Comparison of ENCODE assay signal across 15 cellular contexts in genomic region chr2:9877026-9877425, GRCh38. TPM values are rescaled to one million over a fixed set of nuclear protein-coding genes. Genes with fewer than 3 reads are reported as not detected.
DNase-seq lines count a peak whose midpoint lies in the region; TF ChIP-seq lines count a peak whose summit lies in the region.
"Had no signal": no experiment of that assay in that cellular context is flagged by ENCODE, and none has a peak within 500 bp of the region (broad histone marks: within the 10 kb centered on the region; RNA-seq: fewer than 3 reads in every experiment).

No MANE protein-coding gene starts in this region.

- dilution Hi-C loops in mammary epithelial cell (cut with HindIII; ENCODE audit: low sequenced_read_pairs), result no loop called here

- peaks cover 62% of the 10 kb centered on the region for H3K36me3 Mint-ChIP-seq in MCF 10A (ENCODE audit: insufficient read depth, unreplicated experiment)
- peaks cover 36% of the 10 kb centered on the region for H3K36me3 Mint-ChIP-seq in neural progenitor cell
- peaks cover 40% of the 10 kb centered on the region for H3K36me3 Mint-ChIP-seq in activated CD4-positive, alpha-beta memory T cell treated with anti-CD3 and anti-CD28 coated beads for 36 hours
- peaks cover 36% of the 10 kb centered on the region for H3K36me3 Mint-ChIP-seq in osteocyte (ENCODE audit: unreplicated experiment)

- H4K20me1 ChIP-seq in mammary epithelial cell (ENCODE audit: insufficient read depth, low read length), result no peaks in the 10 kb centered on the region
- no peaks in the 10 kb centered on the region for H4K20me1 ChIP-seq in neural progenitor cell (ENCODE audit: low read depth)

- H3K27ac Mint-ChIP-seq in MCF 10A (ENCODE audit: low read depth, unreplicated experiment) (no peak overlapping the region), neural progenitor cell (no peak overlapping the region), osteocyte (ENCODE audit: unreplicated experiment) (no peak overlapping the region)
- H3K27ac Mint-ChIP-seq in activated CD4-positive, alpha-beta memory T cell treated with anti-CD3 and anti-CD28 coated beads for 36 hours, result no peak overlapping the region
- H3K27ac Mint-ChIP-seq: CD4-positive, alpha-beta T cell had no signal

- H3K4me1 ChIP-seq in mammary epithelial cell (ENCODE audit: insufficient read depth, low read length) (no peaks in the 10 kb centered on the region), neural progenitor cell (peaks cover 17% of the 10 kb centered on the region)
- H3K4me1 ChIP-seq: A549, Caco-2 had no signal

- POLR2A ChIA-PET in MCF 10A (lab: Yijun Ruan, JAX), result no interaction called here
- POLR2A ChIA-PET in activated CD4-positive, alpha-beta memory T cell treated with anti-CD3 and anti-CD28 coated beads for 36 hours (lab: Charles Lee), result no interaction called here

- H3K27ac ChIP-seq in mammary epithelial cell (ENCODE audit: insufficient read depth, low read depth, low read length) (no peak overlapping the region), neural progenitor cell (peak overlapping the region; percentile 33)
- H3K27ac ChIP-seq: 22Rv1, A549, C4-2B, GM23248 had no signal

- H3K9me3 ChIP-seq in mammary epithelial cell (replicated peaks; ENCODE audit: insufficient read depth, low read length) (no peaks in the 10 kb centered on the region), neural progenitor cell (ENCODE audit: low read depth) (no peaks in the 10 kb centered on the region)
- H3K9me3 ChIP-seq: A549, Caco-2 had no signal

- H3K4me1 Mint-ChIP-seq in MCF 10A (ENCODE audit: insufficient read depth, unreplicated experiment), result no peaks in the 10 kb centered on the region
- peaks cover 4% of the 10 kb centered on the region for H3K4me1 Mint-ChIP-seq in neural progenitor cell
- H3K4me1 Mint-ChIP-seq in activated CD4-positive, alpha-beta memory T cell treated with anti-CD3 and anti-CD28 coated beads for 36 hours (ENCODE audit: low read depth), result no peaks in the 10 kb centered on the region
- H3K4me1 Mint-ChIP-seq in osteocyte (ENCODE audit: unreplicated experiment), result no peaks in the 10 kb centered on the region

- H3K9me3 Mint-ChIP-seq in MCF 10A (ENCODE audit: unreplicated experiment) (no peaks in the 10 kb centered on the region), neural progenitor cell (no peaks in the 10 kb centered on the region), osteocyte (ENCODE audit: unreplicated experiment) (no peaks in the 10 kb centered on the region)
- H3K9me3 Mint-ChIP-seq in activated CD4-positive, alpha-beta memory T cell treated with anti-CD3 and anti-CD28 coated beads for 36 hours, result no peaks in the 10 kb centered on the region
- H3K9me3 Mint-ChIP-seq: CD4-positive, alpha-beta T cell had no signal

- no peaks in the 10 kb centered on the region for H3K27me3 ChIP-seq in mammary epithelial cell (ENCODE audit: insufficient read depth, low read length)
- H3K27me3 ChIP-seq in neural progenitor cell, result no peaks in the 10 kb centered on the region

- H3K4me2 ChIP-seq in mammary epithelial cell (ENCODE audit: insufficient read depth, low read depth, low read length) (no peak overlapping the region), neural progenitor cell (peak overlapping the region; percentile 60)
- H3K4me2 ChIP-seq: A549 had no signal

- CTCF ChIA-PET in mammary epithelial cell (lab: Charles Lee; ENCODE audit: low non-redundant PET) (interaction anchor here (0.7 kb wide), 1 partner anchor 631 kb away, joined by 3 read pairs; no protein-coding TSS in a partner anchor), MCF 10A (lab: Yijun Ruan, JAX) (interaction anchor here (0.6 to 1.4 kb wide), 5 partner anchors 37 to 338 kb away, joined by 3 to 7 read pairs (median 3); no protein-coding TSS in a partner anchor)
- CTCF ChIA-PET in activated CD4-positive, alpha-beta memory T cell treated with anti-CD3 and anti-CD28 coated beads for 36 hours (lab: Charles Lee), result interaction anchor here (0.6 to 0.7 kb wide), 2 partner anchors 36 to 64 kb away, joined by 3 read pairs; no protein-coding TSS in a partner anchor

- no peak overlapping the region for H3K4me3 ChIP-seq in mammary epithelial cell (replicated peaks in 1 of 3; ENCODE audit: insufficient read depth in 1 of 3, low read depth in 2 of 3, low read length in 3 of 3)
- H3K4me3 ChIP-seq in epithelial cell of esophagus (ENCODE audit: low read length), result no peak overlapping the region
- no peak overlapping the region for H3K4me3 ChIP-seq in neural progenitor cell
- H3K4me3 ChIP-seq: A549, GM23248 had no signal

- H3K36me3 ChIP-seq in mammary epithelial cell (ENCODE audit: insufficient read depth, low read length) (no peaks in the 10 kb centered on the region), neural progenitor cell (peaks cover 3% of the 10 kb centered on the region)

- intact Hi-C loops in mammary epithelial cell (cut with micrococcal nuclease) (no loop called here), MCF 10A (cut with micrococcal nuclease) (no loop called here)
- intact Hi-C loops in activated CD4-positive, alpha-beta memory T cell treated with anti-CD3 and anti-CD28 coated beads for 36 hours (cut with micrococcal nuclease), result no loop called here

- 59% methylated on average over 2 of the region's 2 CpGs for WGBS in mammary epithelial cell (ENCODE audit: low coverage, missing lambda C conversion rate)

- H3K27me3 Mint-ChIP-seq in MCF 10A (ENCODE audit: insufficient read depth, unreplicated experiment) (no peaks in the 10 kb centered on the region), neural progenitor cell (ENCODE audit: insufficient read depth, low read depth) (no peaks in the 10 kb centered on the region), osteocyte (ENCODE audit: unreplicated experiment) (no peaks in the 10 kb centered on the region)
- no peaks in the 10 kb centered on the region for H3K27me3 Mint-ChIP-seq in activated CD4-positive, alpha-beta memory T cell treated with anti-CD3 and anti-CD28 coated beads for 36 hours
- H3K27me3 Mint-ChIP-seq: CD4-positive, alpha-beta T cell had no signal

- TF ChIP-seq CTCF in mammary epithelial cell (conservative IDR thresholded peaks at IDR 0.05 in 1 of 2, IDR thresholded peaks at IDR 0.05 in 1 of 2; ENCODE audit: extremely low read depth in 1 of 2, insufficient read depth in 1 of 2, low read depth in 1 of 2, low read length in 2 of 2) (no peak), MCF 10A (IDR thresholded peaks at IDR 0.05; ENCODE audit: unreplicated experiment) (no peak), epithelial cell of esophagus (IDR thresholded peaks at IDR 0.05; ENCODE audit: insufficient read depth, low read depth, low read length, missing control alignments) (no peak), neural progenitor cell (IDR thresholded peaks at IDR 0.05) (no peak), osteocyte (IDR thresholded peaks at IDR 0.05) (no peak)

- H3K79me2 ChIP-seq in mammary epithelial cell (ENCODE audit: insufficient read depth, low read length) (no peaks in the 10 kb centered on the region), neural progenitor cell (ENCODE audit: low read depth) (no peaks in the 10 kb centered on the region)

- no peaks in the 10 kb centered on the region for H3F3A ChIP-seq in neural progenitor cell (ENCODE audit: low read depth)

- BruUV-seq in mammary epithelial cell (replicated peaks; lab: Mats Ljungman, UMichigan) (no TSS peak), MCF 10A (replicated peaks; lab: Mats Ljungman, UMichigan) (no TSS peak)

- in situ Hi-C loops in mammary epithelial cell (cut with MboI; ENCODE audit: low sequenced_read_pairs in 2 of 2), result no loop called here

- DNase-seq in mammary epithelial cell (peak; percentile 64), MCF 10A (ENCODE audit: unreplicated experiment) (no peak), epithelial cell of esophagus (ENCODE audit: low read depth) (peak; percentile 80), neural progenitor cell (ENCODE audit: low spot score) (no peak), osteocyte (ENCODE audit: extremely low spot score, unreplicated experiment) (no peak)
- DNase-seq in stimulated activated CD4-positive, alpha-beta T cell treated with anti-CD3 and anti-CD28 coated beads, Interleukin-15, amount 100 ng/mL, for 24 hours, result no peak
- no peak for DNase-seq in activated CD4-positive, alpha-beta memory T cell treated with anti-CD3 and anti-CD28 coated beads for 36 hours
- DNase-seq: AML-193; Caco-2; CD4-positive, alpha-beta T cell; GM23248; HCEC 1CT had no signal

- no peak overlapping the region for H3K4me3 Mint-ChIP-seq in MCF 10A (ENCODE audit: unreplicated experiment)
- H3K4me3 Mint-ChIP-seq in neural progenitor cell, result no peak overlapping the region
- H3K4me3 Mint-ChIP-seq in activated CD4-positive, alpha-beta memory T cell treated with anti-CD3 and anti-CD28 coated beads for 36 hours, result no peak overlapping the region
- H3K4me3 Mint-ChIP-seq in osteocyte (ENCODE audit: unreplicated experiment), result no peak overlapping the region
- H3K4me3 Mint-ChIP-seq: CD4-positive, alpha-beta T cell had no signal

- no peak overlapping the region for H2AFZ ChIP-seq in mammary epithelial cell (ENCODE audit: low read depth, low read length)
- no peak overlapping the region for H2AFZ ChIP-seq in neural progenitor cell (replicated peaks)
- H2AFZ ChIP-seq: GM23248 had no signal

- H3K9ac ChIP-seq in mammary epithelial cell (ENCODE audit: insufficient read depth, low read length), result no peak overlapping the region
- H3K9ac ChIP-seq in neural progenitor cell, result no peak overlapping the region
- H3K9ac ChIP-seq: GM23248 had no signal

RNA-seq across cellular contexts. Expression of gene TAF1B, which starts 33.8 kb away (rescaled TPM):
- 10 to 100 TPM; 13.5 to 25.5 TPM for total RNA-seq in mammary epithelial cell
- polyA plus RNA-seq in mammary epithelial cell, result 9.4 TPM
- polyA minus RNA-seq in mammary epithelial cell, result 30.4 TPM
- total RNA-seq in MCF 10A (2022), result 19.7 and 25.5 TPM in 2 replicates
- total RNA-seq in neural progenitor cell (ENCODE audit: low replicate concordance), result 53.8 and 86.3 TPM in 2 replicates
- total RNA-seq in activated CD4-positive, alpha-beta memory T cell treated with anti-CD3 and anti-CD28 coated beads for 36 hours, result 10 to 100 TPM; 32.6 TPM
- total RNA-seq in osteocyte, result 23.0 and 25.9 TPM in 2 replicates

Comparison
In these comparisons a context has a peak if more than half of its experiments do, and no peak if none do; other contexts are left out.
1. DNase-seq: peak in mammary epithelial cell (single experiment) and epithelial cell of esophagus (single experiment); none in MCF 10A (single experiment), neural progenitor cell (single experiment), stimulated activated CD4-positive, alpha-beta T cell treated with anti-CD3 and anti-CD28 coated beads, Interleukin-15, amount 100 ng/mL, for 24 hours (single experiment), activated CD4-positive, alpha-beta memory T cell treated with anti-CD3 and anti-CD28 coated beads for 36 hours (single experiment) and osteocyte (single experiment).